Comparison of ENCODE assay signal across 19 cellular contexts in the genomic region with DNA sequence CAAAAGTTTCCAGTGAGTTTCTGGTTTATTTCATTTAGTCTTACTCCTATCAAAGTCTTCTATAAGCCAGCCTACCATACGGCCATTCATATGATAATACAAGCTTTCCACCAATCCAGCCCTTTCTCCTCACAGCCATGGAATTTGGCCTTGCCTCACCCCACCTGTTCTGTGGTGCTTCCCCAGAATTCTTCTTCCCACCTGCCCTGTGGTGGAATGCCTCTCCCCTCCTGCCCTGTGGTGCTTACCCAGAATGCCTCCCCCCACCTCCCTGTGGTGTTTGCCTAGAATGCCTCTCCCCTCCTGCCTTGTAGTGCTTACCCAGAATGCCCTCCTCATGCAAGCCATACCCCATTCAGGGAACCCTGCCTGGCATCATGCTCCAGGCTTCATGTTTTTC.
A peak's percentile ranks its signal among the peaks of the same experiment; 100 is the strongest.
DNase-seq lines count a peak whose midpoint lies in the region; ATAC-seq and TF ChIP-seq lines count a peak whose summit lies in the region.
"Had no signal": no experiment of that assay in that cellular context is flagged by ENCODE, and none has a peak within 500 bp of the region (broad histone marks: within the 10 kb centered on the region; RNA-seq: fewer than 3 reads in every experiment).

No MANE protein-coding gene starts in this region.

- peak; percentile 96 for ATAC-seq in GM23338
- ATAC-seq in GM18511 (IDR thresholded peaks at IDR 0.05; ENCODE audit: unreplicated experiment), result no peak
- no peak for ATAC-seq in activated CD8-positive, alpha-beta T cell treated with anti-CD3 and anti-CD28 coated beads, Interleukin-2, amount 10 ng/mL, durations not matched to agents 7 days and 5 days
- ATAC-seq: K562, Right ventricle myocardium inferior had no signal

- H3K36me3 Mint-ChIP-seq in GM23338 (ENCODE audit: low read depth), result no peaks in the 10 kb centered on the region
- H3K36me3 Mint-ChIP-seq in activated CD8-positive, alpha-beta T cell treated with anti-CD3 and anti-CD28 coated beads, Interleukin-2, amount 10 ng/mL, durations not matched to agents 7 days and 5 days (ENCODE audit: low read depth), result no peaks in the 10 kb centered on the region

- H3K36me3 ChIP-seq in GM23338 (ENCODE audit: insufficient read depth) (no peaks in the 10 kb centered on the region), breast epithelium (no peaks in the 10 kb centered on the region)

- H3K4me2 ChIP-seq in GM23338, result no peak overlapping the region

- H2AFZ ChIP-seq in GM23338, result 0 out of 2 replicates have a peak overlapping the region, but pooled peaks have one; percentile 40

- no peaks in the 10 kb centered on the region for H3K79me2 ChIP-seq in GM23338 (replicated peaks; ENCODE audit: insufficient read depth)

- DNase-seq in GM23338 (ENCODE audit: low spot score) (peak; percentile 84), SW480 (ENCODE audit: low spot score) (peak; percentile 67), iPS DF 4.7 (ENCODE audit: extremely low read depth, low spot score) (peak; percentile 30), myocyte (ENCODE audit: low read depth) (peak; percentile 83), epidermal melanocyte (ENCODE audit: insufficient read length, low spot score) (no peak), breast epithelium (ENCODE audit: low spot score in 2 of 2) (no peak)
- DNase-seq in activated CD8-positive, alpha-beta T cell treated with anti-CD3 and anti-CD28 coated beads, Interleukin-2, amount 10 ng/mL, durations not matched to agents 7 days and 5 days, result no peak
- DNase-seq: CD4-positive, alpha-beta T cell; GDM1; HCEC 1CT; NCI-H1105 treated with DMSO at 0.1 percent for 48 hours; NCI-H1694; NCI-H510A; NCI-H748 treated with DMSO at 0.1 percent for 48 hours; NK-92 treated with Interleukin-12 subunit alpha and Interleukin-12 subunit beta, amount 100 ng/mL, for 24 hours had no signal

- no peaks in the 10 kb centered on the region for H3K9me2 ChIP-seq in GM23338 (ENCODE audit: insufficient read depth)

- peaks cover 7% of the 10 kb centered on the region for H3K4me1 Mint-ChIP-seq in GM23338
- H3K4me1 Mint-ChIP-seq in activated CD8-positive, alpha-beta T cell treated with anti-CD3 and anti-CD28 coated beads, Interleukin-2, amount 10 ng/mL, durations not matched to agents 7 days and 5 days (ENCODE audit: low read depth), result no peaks in the 10 kb centered on the region

- TF ChIP-seq CTCF in GM23338 (conservative IDR thresholded peaks at IDR 0.05; ENCODE audit: low read depth in 2 of 2), result no peak
- no peak for TF ChIP-seq CTCF in breast epithelium (IDR thresholded peaks at IDR 0.05)

- H3K4me1 ChIP-seq in GM23338 (ENCODE audit: insufficient read depth), result no peaks in the 10 kb centered on the region
- H3K4me1 ChIP-seq in breast epithelium, result no peaks in the 10 kb centered on the region
- H3K4me1 ChIP-seq: Caco-2 had no signal

- CTCF ChIA-PET in activated CD8-positive, alpha-beta T cell treated with anti-CD3 and anti-CD28 coated beads, Interleukin-2, amount 10 ng/mL, durations not matched to agents 7 days and 5 days (lab: Charles Lee), result no interaction called here

- H3K4me3 ChIP-seq in GM23338 (no peak overlapping the region), breast epithelium (no peak overlapping the region)
- H3K4me3 ChIP-seq: K562 had no signal

- H3K4me3 Mint-ChIP-seq in GM23338, result no peak overlapping the region
- no peak overlapping the region for H3K4me3 Mint-ChIP-seq in activated CD8-positive, alpha-beta T cell treated with anti-CD3 and anti-CD28 coated beads, Interleukin-2, amount 10 ng/mL, durations not matched to agents 7 days and 5 days
- H3K4me3 Mint-ChIP-seq: CD4-positive, alpha-beta T cell had no signal

- intact Hi-C loops in breast epithelium (cut with DNase I; ENCODE audit: low total_unique reads), result no loop called here

- no peaks in the 10 kb centered on the region for H3K9me3 ChIP-seq in breast epithelium
- H3K9me3 ChIP-seq: Caco-2 had no signal

- no peaks in the 10 kb centered on the region for H3F3A ChIP-seq in GM23338 (replicated peaks; ENCODE audit: low read depth)

- H3K27ac Mint-ChIP-seq in GM23338, result peak overlapping the region; percentile 88
- H3K27ac Mint-ChIP-seq in activated CD8-positive, alpha-beta T cell treated with anti-CD3 and anti-CD28 coated beads, Interleukin-2, amount 10 ng/mL, durations not matched to agents 7 days and 5 days, result no peak overlapping the region
- H3K27ac Mint-ChIP-seq: CD4-positive, alpha-beta T cell had no signal

- H3K27me3 Mint-ChIP-seq in GM23338 (ENCODE audit: insufficient read depth, low read depth, poor library complexity), result peaks cover 6% of the 10 kb centered on the region
- H3K27me3 Mint-ChIP-seq in activated CD8-positive, alpha-beta T cell treated with anti-CD3 and anti-CD28 coated beads, Interleukin-2, amount 10 ng/mL, durations not matched to agents 7 days and 5 days (ENCODE audit: low read depth), result peaks cover 8% of the 10 kb centered on the region

- POLR2A ChIA-PET in activated CD8-positive, alpha-beta T cell treated with anti-CD3 and anti-CD28 coated beads, Interleukin-2, amount 10 ng/mL, durations not matched to agents 7 days and 5 days (lab: Charles Lee), result no interaction called here

- H4K20me1 ChIP-seq in GM23338 (replicated peaks; ENCODE audit: insufficient read depth), result no peaks in the 10 kb centered on the region

- no peaks in the 10 kb centered on the region for H3K9me3 Mint-ChIP-seq in GM23338
- no peaks in the 10 kb centered on the region for H3K9me3 Mint-ChIP-seq in activated CD8-positive, alpha-beta T cell treated with anti-CD3 and anti-CD28 coated beads, Interleukin-2, amount 10 ng/mL, durations not matched to agents 7 days and 5 days (ENCODE audit: insufficient read depth)
- H3K9me3 Mint-ChIP-seq: CD4-positive, alpha-beta T cell had no signal

- no peak overlapping the region for H3K27ac ChIP-seq in GM23338 (ENCODE audit: low read depth)
- H3K27ac ChIP-seq in breast epithelium, result no peak overlapping the region

- TF ChIP-seq POLR2A in breast epithelium (IDR thresholded peaks at IDR 0.05), result no peak

- H3K27me3 ChIP-seq in GM23338 (ENCODE audit: insufficient read depth) (no peaks in the 10 kb centered on the region), breast epithelium (no peaks in the 10 kb centered on the region)

TF ChIP-seq in GM23338, 12 proteins besides CTCF, POLR2A, EP300 and RAD21:
- no peak for TF ChIP-seq EZH2 (IDR thresholded peaks at IDR 0.05; ENCODE audit: low read depth, unreplicated experiment)
- TF ChIP-seq CREB1 (CRISPR knock-in tag; IDR thresholded peaks at IDR 0.05; ENCODE audit: low read depth), result peak; percentile 5; the same call in 1 of the 2 replicates

Comparison
In these comparisons a context has a peak if more than half of its experiments do, and no peak if none do; other contexts are left out.
1. DNase-seq: peak in GM23338 (single experiment), SW480 (single experiment), iPS DF 4.7 (single experiment) and myocyte (single experiment); none in epidermal melanocyte (single experiment), activated CD8-positive, alpha-beta T cell treated with anti-CD3 and anti-CD28 coated beads, Interleukin-2, amount 10 ng/mL, durations not matched to agents 7 days and 5 days (single experiment) and breast epithelium (0 of 2).